1 cellular context compared by ENCODE assay signal in genomic region chr10:121495719-121496118, GRCh38.
TF ChIP-seq lines count a peak whose summit lies in the region.

No MANE protein-coding gene starts in this region.

TF ChIP-seq in WTC11, 78 proteins besides CTCF, POLR2A, EP300 and RAD21 (continued from another document):
- TF ChIP-seq, protein P1, sequence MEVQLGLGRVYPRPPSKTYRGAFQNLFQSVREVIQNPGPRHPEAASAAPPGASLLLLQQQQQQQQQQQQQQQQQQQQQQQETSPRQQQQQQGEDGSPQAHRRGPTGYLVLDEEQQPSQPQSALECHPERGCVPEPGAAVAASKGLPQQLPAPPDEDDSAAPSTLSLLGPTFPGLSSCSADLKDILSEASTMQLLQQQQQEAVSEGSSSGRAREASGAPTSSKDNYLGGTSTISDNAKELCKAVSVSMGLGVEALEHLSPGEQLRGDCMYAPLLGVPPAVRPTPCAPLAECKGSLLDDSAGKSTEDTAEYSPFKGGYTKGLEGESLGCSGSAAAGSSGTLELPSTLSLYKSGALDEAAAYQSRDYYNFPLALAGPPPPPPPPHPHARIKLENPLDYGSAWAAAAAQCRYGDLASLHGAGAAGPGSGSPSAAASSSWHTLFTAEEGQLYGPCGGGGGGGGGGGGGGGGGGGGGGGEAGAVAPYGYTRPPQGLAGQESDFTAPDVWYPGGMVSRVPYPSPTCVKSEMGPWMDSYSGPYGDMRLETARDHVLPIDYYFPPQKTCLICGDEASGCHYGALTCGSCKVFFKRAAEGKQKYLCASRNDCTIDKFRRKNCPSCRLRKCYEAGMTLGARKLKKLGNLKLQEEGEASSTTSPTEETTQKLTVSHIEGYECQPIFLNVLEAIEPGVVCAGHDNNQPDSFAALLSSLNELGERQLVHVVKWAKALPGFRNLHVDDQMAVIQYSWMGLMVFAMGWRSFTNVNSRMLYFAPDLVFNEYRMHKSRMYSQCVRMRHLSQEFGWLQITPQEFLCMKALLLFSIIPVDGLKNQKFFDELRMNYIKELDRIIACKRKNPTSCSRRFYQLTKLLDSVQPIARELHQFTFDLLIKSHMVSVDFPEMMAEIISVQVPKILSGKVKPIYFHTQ (CRISPR knock-in tag; IDR thresholded peaks at IDR 0.05): no peak
- no peak for TF ChIP-seq EMX1 (CRISPR knock-in tag; IDR thresholded peaks at IDR 0.05)
- no peak for TF ChIP-seq GABPB1 (CRISPR knock-in tag; IDR thresholded peaks at IDR 0.05)
- no peak for TF ChIP-seq HMGXB4 (CRISPR knock-in tag; IDR thresholded peaks at IDR 0.05)
- TF ChIP-seq SMAD3 (CRISPR knock-in tag; IDR thresholded peaks at IDR 0.05; ENCODE audit: borderline replicate concordance): no peak
- no peak for TF ChIP-seq CREB1 (CRISPR knock-in tag; IDR thresholded peaks at IDR 0.05)
- no peak for TF ChIP-seq ZMAT4 (CRISPR knock-in tag; IDR thresholded peaks at IDR 0.05)
- TF ChIP-seq ZNF416 (CRISPR knock-in tag; IDR thresholded peaks at IDR 0.05): no peak
- no peak for TF ChIP-seq GTF2I (CRISPR knock-in tag; conservative IDR thresholded peaks at IDR 0.05)
